1 cellular context compared by ENCODE assay signal in the genomic region with DNA sequence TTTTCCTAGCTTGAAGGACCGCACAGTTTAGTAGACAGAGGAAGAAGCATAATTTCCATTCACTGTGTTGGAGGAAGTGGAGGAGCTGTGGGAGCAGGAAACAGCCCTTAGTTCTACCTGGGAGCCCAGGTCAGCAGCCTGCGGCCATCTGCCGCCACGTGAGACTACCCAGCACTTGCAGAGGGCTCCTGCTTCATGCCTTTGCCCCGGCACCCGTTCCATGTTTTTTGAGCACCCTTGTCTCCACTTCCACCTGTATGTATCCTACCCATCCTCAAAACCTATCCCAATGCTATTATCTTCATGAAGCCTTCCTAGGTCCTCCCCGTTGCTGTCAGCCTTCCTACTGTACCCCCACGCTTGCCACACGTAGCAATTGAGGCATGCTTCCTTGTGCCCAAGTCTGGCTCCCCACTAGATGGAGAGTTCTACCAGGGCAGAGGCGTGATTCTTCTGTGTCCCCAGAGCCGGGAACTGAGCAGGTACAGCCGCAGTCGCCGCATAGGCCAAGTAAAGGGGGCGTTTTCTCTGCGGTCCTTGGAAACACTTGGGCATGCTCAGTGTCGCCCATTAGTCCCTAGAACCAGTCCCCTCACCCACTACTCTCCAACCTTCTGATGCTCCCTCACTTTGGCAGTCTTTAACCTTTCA.
TF ChIP-seq lines count a peak whose summit lies in the region.

No MANE protein-coding gene starts in this region.

TF ChIP-seq in GM12878, 131 proteins besides CTCF, POLR2A, EP300 and RAD21:
- 0 out of 4 replicates have a peak, but pooled peaks of 1 of the 2 experiments have one; percentile 8 for TF ChIP-seq SRF (IDR thresholded peaks at IDR 0.05; ENCODE audit: low read depth in 2 of 2, low read length in 2 of 2)
- TF ChIP-seq, protein P1, sequence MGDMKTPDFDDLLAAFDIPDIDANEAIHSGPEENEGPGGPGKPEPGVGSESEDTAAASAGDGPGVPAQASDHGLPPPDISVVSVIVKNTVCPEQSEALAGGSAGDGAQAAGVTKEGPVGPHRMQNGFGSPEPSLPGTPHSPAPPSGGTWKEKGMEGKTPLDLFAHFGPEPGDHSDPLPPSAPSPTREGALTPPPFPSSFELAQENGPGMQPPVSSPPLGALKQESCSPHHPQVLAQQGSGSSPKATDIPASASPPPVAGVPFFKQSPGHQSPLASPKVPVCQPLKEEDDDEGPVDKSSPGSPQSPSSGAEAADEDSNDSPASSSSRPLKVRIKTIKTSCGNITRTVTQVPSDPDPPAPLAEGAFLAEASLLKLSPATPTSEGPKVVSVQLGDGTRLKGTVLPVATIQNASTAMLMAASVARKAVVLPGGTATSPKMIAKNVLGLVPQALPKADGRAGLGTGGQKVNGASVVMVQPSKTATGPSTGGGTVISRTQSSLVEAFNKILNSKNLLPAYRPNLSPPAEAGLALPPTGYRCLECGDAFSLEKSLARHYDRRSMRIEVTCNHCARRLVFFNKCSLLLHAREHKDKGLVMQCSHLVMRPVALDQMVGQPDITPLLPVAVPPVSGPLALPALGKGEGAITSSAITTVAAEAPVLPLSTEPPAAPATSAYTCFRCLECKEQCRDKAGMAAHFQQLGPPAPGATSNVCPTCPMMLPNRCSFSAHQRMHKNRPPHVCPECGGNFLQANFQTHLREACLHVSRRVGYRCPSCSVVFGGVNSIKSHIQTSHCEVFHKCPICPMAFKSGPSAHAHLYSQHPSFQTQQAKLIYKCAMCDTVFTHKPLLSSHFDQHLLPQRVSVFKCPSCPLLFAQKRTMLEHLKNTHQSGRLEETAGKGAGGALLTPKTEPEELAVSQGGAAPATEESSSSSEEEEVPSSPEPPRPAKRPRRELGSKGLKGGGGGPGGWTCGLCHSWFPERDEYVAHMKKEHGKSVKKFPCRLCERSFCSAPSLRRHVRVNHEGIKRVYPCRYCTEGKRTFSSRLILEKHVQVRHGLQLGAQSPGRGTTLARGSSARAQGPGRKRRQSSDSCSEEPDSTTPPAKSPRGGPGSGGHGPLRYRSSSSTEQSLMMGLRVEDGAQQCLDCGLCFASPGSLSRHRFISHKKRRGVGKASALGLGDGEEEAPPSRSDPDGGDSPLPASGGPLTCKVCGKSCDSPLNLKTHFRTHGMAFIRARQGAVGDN (IDR thresholded peaks at IDR 0.05), result no peak
- TF ChIP-seq, protein P2, sequence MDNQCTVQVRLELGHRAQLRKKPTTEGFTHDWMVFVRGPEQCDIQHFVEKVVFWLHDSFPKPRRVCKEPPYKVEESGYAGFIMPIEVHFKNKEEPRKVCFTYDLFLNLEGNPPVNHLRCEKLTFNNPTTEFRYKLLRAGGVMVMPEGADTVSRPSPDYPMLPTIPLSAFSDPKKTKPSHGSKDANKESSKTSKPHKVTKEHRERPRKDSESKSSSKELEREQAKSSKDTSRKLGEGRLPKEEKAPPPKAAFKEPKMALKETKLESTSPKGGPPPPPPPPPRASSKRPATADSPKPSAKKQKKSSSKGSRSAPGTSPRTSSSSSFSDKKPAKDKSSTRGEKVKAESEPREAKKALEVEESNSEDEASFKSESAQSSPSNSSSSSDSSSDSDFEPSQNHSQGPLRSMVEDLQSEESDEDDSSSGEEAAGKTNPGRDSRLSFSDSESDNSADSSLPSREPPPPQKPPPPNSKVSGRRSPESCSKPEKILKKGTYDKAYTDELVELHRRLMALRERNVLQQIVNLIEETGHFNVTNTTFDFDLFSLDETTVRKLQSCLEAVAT (IDR thresholded peaks at IDR 0.05), result peak; percentile 67; the same call in 1 of the 2 replicates
- TF ChIP-seq, protein P3, sequence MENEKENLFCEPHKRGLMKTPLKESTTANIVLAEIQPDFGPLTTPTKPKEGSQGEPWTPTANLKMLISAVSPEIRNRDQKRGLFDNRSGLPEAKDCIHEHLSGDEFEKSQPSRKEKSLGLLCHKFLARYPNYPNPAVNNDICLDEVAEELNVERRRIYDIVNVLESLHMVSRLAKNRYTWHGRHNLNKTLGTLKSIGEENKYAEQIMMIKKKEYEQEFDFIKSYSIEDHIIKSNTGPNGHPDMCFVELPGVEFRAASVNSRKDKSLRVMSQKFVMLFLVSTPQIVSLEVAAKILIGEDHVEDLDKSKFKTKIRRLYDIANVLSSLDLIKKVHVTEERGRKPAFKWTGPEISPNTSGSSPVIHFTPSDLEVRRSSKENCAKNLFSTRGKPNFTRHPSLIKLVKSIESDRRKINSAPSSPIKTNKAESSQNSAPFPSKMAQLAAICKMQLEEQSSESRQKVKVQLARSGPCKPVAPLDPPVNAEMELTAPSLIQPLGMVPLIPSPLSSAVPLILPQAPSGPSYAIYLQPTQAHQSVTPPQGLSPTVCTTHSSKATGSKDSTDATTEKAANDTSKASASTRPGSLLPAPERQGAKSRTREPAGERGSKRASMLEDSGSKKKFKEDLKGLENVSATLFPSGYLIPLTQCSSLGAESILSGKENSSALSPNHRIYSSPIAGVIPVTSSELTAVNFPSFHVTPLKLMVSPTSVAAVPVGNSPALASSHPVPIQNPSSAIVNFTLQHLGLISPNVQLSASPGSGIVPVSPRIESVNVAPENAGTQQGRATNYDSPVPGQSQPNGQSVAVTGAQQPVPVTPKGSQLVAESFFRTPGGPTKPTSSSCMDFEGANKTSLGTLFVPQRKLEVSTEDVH (IDR thresholded peaks at IDR 0.05; ENCODE audit: low read depth, partially characterized antibody), result peak; percentile 32
- peak; percentile 36 for TF ChIP-seq NRF1 (conservative IDR thresholded peaks at IDR 0.05; ENCODE audit: low read depth, low read length)
- TF ChIP-seq HDGF (IDR thresholded peaks at IDR 0.05), result 0 out of 2 replicates have a peak, but pooled peaks have one; percentile 57
- TF ChIP-seq TCF3 (IDR thresholded peaks at IDR 0.05; ENCODE audit: borderline replicate concordance, insufficient read depth, low read depth, low read length), result no peak
- no peak for TF ChIP-seq RUNX3 (IDR thresholded peaks at IDR 0.05; ENCODE audit: low read length)
- no peak for TF ChIP-seq ESRRA (IDR thresholded peaks at IDR 0.05; ENCODE audit: low read length)
- TF ChIP-seq ZNF217 (IDR thresholded peaks at IDR 0.05), result no peak
